ENCODE assay signal across 8 cellular contexts in the genomic region with DNA sequence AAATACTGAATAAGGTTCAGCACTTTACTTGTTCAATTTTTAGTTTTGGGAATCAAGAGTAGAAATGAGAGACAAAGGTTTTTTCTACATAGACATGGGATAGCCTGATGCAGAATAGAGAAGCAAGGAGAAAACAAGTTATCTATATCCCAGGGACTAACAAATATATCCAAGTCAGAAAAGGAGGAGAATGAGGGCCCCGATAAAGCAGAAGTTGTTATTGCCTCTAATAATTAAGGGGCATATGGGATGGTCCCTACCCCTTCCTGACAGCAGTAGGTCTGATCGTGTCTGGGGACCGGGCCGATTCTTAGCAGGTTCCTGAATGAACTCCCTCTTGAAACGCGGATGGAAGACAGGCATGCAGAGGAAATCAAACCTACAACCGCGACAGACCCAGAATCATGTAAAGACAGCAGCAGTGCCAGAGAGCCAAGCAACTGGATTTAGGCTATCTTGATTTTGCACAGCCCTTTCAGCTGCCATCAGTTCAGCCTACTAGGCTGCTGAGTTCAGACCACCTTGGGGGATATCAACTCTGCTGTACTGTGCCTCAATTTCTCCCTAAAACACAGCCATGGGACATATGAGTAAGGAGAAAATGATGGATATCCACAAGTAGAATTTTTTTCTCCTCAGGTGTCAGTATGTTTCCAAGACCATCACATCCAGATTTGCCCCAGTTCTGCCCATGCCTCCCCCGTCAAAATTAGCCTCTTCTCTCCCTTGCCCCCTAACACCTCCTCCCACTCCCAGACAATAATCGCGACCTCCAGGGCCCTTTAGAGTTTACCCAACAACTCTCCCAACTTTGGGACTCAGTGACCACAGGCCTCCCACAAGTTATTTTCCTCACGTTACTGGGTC. TPM values are rescaled to one million over a fixed set of nuclear protein-coding genes. Genes with fewer than 3 reads are reported as not detected.
A peak's percentile ranks its signal among the peaks of the same experiment; 100 is the strongest.
DNase-seq lines count a peak whose midpoint lies in the region; ATAC-seq and TF ChIP-seq lines count a peak whose summit lies in the region.

No MANE protein-coding gene starts in this region.

- no peak for ATAC-seq in HCT116
- no peak for ATAC-seq in lung (ENCODE audit: insufficient read depth, low FRiP score)

- CTCF ChIA-PET in A673 (lab: Charles Lee) (interaction anchor here (1.3 to 2.1 kb wide), 5 partner anchors 56 to 140 kb away, joined by 3 to 10 read pairs (median 6); no protein-coding TSS in a partner anchor), HCT116 (lab: Charles Lee) (interaction anchor here (0.9 to 2.4 kb wide), 11 partner anchors 9 to 166 kb away, joined by 3 to 20 read pairs (median 10); partner anchors contain the start of genes ACIN1, C14orf119, CDH24 and RBM23), MCF 10A (lab: Yijun Ruan, JAX) (interaction anchor here (0.5 to 3.5 kb wide), 21 partner anchors 9 to 364 kb away, joined by 3 to 25 read pairs (median 6); partner anchors contain the start of genes AJUBA, HAUS4 and RBM23)

- H3K4me1 ChIP-seq in A673 (ENCODE audit: insufficient read depth, low read length, poor library complexity, severe bottlenecking), result peaks cover 24% of the 10 kb centered on the region
- H3K4me1 ChIP-seq in HCT116 (ENCODE audit: control insufficient read depth in 1 of 2, insufficient read depth in 2 of 2, low read length in 2 of 2), result peaks cover 31 to 61% of the 10 kb centered on the region in 2 experiments
- peaks cover 3% of the 10 kb centered on the region in 2 donors for H3K4me1 ChIP-seq in lung (ENCODE audit: control insufficient read depth in 2 of 2, insufficient read depth in 2 of 2, low read length in 2 of 2)

- H3K27me3 Mint-ChIP-seq in MCF 10A (ENCODE audit: insufficient read depth, unreplicated experiment) (no peaks in the 10 kb centered on the region), type B pancreatic cell (no peaks in the 10 kb centered on the region)

- H3K27ac ChIP-seq in A673 (ENCODE audit: low read depth, low read length, poor library complexity, severe bottlenecking) (peak overlapping the region; percentile 87), HCT116 (ENCODE audit: low read depth, low read length) (peak overlapping the region; percentile 83), lung (ENCODE audit: low read depth in 1 of 2, low read length in 1 of 2) (peak overlapping the region; percentile 90 to 91)

- no peaks in the 10 kb centered on the region for H3K9me2 ChIP-seq in HCT116 (ENCODE audit: insufficient read depth)

- 7 to 9% methylated on average over 12 of the region's 12 CpGs for WGBS in lung, 2 donors

- peaks cover 15% of the 10 kb centered on the region for H3K4me1 Mint-ChIP-seq in MCF 10A (ENCODE audit: insufficient read depth, unreplicated experiment)
- peaks cover 19% of the 10 kb centered on the region for H3K4me1 Mint-ChIP-seq in type B pancreatic cell (ENCODE audit: unreplicated experiment)

- H3K9me3 ChIP-seq in A673 (ENCODE audit: low read depth, low read length, poor library complexity, severe bottlenecking) (no peaks in the 10 kb centered on the region), HCT116 (ENCODE audit: control insufficient read depth in 1 of 2, insufficient read depth in 1 of 2, low read depth in 1 of 2, low read length in 2 of 2) (no peaks in the 10 kb centered on the region), lung (ENCODE audit: control insufficient read depth in 2 of 2, insufficient read depth in 1 of 2, low read length in 1 of 2) (no peaks in the 10 kb centered on the region)

- H4K20me1 ChIP-seq in HCT116 (ENCODE audit: insufficient read depth), result no peaks in the 10 kb centered on the region

- intact Hi-C loops in A673 (cut with micrococcal nuclease; ENCODE audit: unreplicated experiment) (loop anchor here (5.0 kb wide), 1 partner anchor 54 kb away; the partner anchor contains the start of gene AJUBA), HCT116 (cut with micrococcal nuclease) (no loop called here), MCF 10A (cut with micrococcal nuclease) (loop anchor here (1.0 to 2.0 kb wide), 3 partner anchors 29 to 130 kb away; partner anchors contain the start of gene HAUS4)

- peaks cover 45% of the 10 kb centered on the region for H3K36me3 Mint-ChIP-seq in MCF 10A (ENCODE audit: insufficient read depth, unreplicated experiment)
- peaks cover 20% of the 10 kb centered on the region for H3K36me3 Mint-ChIP-seq in type B pancreatic cell

- no peak overlapping the region for H2AFZ ChIP-seq in HCT116 (ENCODE audit: low read depth, low read length, poor library complexity, severe bottlenecking)

- no peak overlapping the region for H3K4me3 Mint-ChIP-seq in MCF 10A (ENCODE audit: unreplicated experiment)
- no peak overlapping the region for H3K4me3 Mint-ChIP-seq in type B pancreatic cell

- DNase-seq in A673 (ENCODE audit: low spot score) (no peak), HCT116 (ENCODE audit: low read depth, low spot score) (no peak), MCF 10A (ENCODE audit: unreplicated experiment) (no peak), lung (ENCODE audit: low spot score) (no peak), islet precursor cell (no peak), type B pancreatic cell (ENCODE audit: extremely low spot score, unreplicated experiment) (no peak), kidney glomerular epithelial cell (lab: John Stamatoyannopoulos, UW) (no peak), NOMO-1 (lab: John Stamatoyannopoulos, UW; ENCODE audit: unreplicated experiment in 2 of 2) (no peak)

- TF ChIP-seq POLR2A in HCT116 (IDR thresholded peaks at IDR 0.05; ENCODE audit: borderline replicate concordance, extremely low read depth, insufficient read depth, insufficient read length), result no peak

- no peak for TF ChIP-seq RAD21 in HCT116 (IDR thresholded peaks at IDR 0.05; ENCODE audit: low read depth)

- H3K27ac Mint-ChIP-seq in MCF 10A (ENCODE audit: low read depth, unreplicated experiment), result no peak overlapping the region
- no peak overlapping the region for H3K27ac Mint-ChIP-seq in type B pancreatic cell

- H3K79me2 ChIP-seq in HCT116 (ENCODE audit: insufficient read depth, low read length), result peaks cover 44% of the 10 kb centered on the region

- peaks cover 37% of the 10 kb centered on the region for H3K36me3 ChIP-seq in A673 (ENCODE audit: insufficient read depth, low read length, poor library complexity, severe bottlenecking)
- H3K36me3 ChIP-seq in HCT116 (ENCODE audit: control insufficient read depth in 1 of 2, insufficient read depth in 2 of 2, low read length in 2 of 2), result peaks cover 25 to 35% of the 10 kb centered on the region in 2 experiments
- peaks cover 17 to 20% of the 10 kb centered on the region in 2 donors for H3K36me3 ChIP-seq in lung (ENCODE audit: control insufficient read depth in 2 of 2, insufficient read depth in 2 of 2, low read length in 2 of 2)

- H3K9ac ChIP-seq in HCT116 (ENCODE audit: low read length), result peak overlapping the region; percentile 90

- BruUV-seq in A673 (replicated peaks; lab: Mats Ljungman, UMichigan), result TSS peak; percentile 58
- BruUV-seq in HCT116 (replicated peaks; lab: Mats Ljungman, UMichigan), result TSS peak; percentile 68
- BruUV-seq in MCF 10A (replicated peaks; lab: Mats Ljungman, UMichigan), result TSS peak; percentile 29

- no peaks in the 10 kb centered on the region for H3K9me3 Mint-ChIP-seq in MCF 10A (ENCODE audit: unreplicated experiment)
- H3K9me3 Mint-ChIP-seq in type B pancreatic cell, result no peaks in the 10 kb centered on the region

- POLR2A ChIA-PET in A673 (lab: Charles Lee; ENCODE audit: low non-redundant PET), result no interaction called here
- POLR2A ChIA-PET in HCT116 (lab: Charles Lee), result interaction anchor here (1.0 to 3.8 kb wide), 4 partner anchors 10 to 78 kb away, joined by 3 to 29 read pairs (median 6); partner anchors contain the start of gene RBM23
- POLR2A ChIA-PET in MCF 10A (lab: Yijun Ruan, JAX), result interaction anchor here (0.8 to 5.8 kb wide), 35 partner anchors 10 to 378 kb away, joined by 3 to 90 read pairs (median 6); partner anchors contain the start of genes ACIN1, AJUBA, C14orf119 and CDH24

- H3K4me3 ChIP-seq in A673 (ENCODE audit: low read depth, low read length, poor library complexity, severe bottlenecking) (peak overlapping the region; percentile 88), HCT116 (replicated peaks in 1 of 2; ENCODE audit: low read depth in 1 of 2, low read length in 2 of 2) (peak overlapping the region; percentile 75 to 96), lung (peak overlapping the region; percentile 87)

- TF ChIP-seq CTCF in A673 (conservative IDR thresholded peaks at IDR 0.05; ENCODE audit: low read depth, low read length), result no peak
- TF ChIP-seq CTCF in HCT116 (IDR thresholded peaks at IDR 0.05 in 2 of 3, conservative IDR thresholded peaks at IDR 0.05 in 1 of 3; ENCODE audit: borderline replicate concordance in 1 of 3, insufficient read depth in 1 of 3, low read depth in 2 of 3, low read length in 2 of 3), result no peak
- TF ChIP-seq CTCF in MCF 10A (IDR thresholded peaks at IDR 0.05; ENCODE audit: unreplicated experiment), result no peak
- no peak for TF ChIP-seq CTCF in lung (IDR thresholded peaks at IDR 0.05; ENCODE audit: control extremely low read depth, extremely low read depth)
- no peak for TF ChIP-seq CTCF in type B pancreatic cell (conservative IDR thresholded peaks at IDR 0.05)

- no peaks in the 10 kb centered on the region for H3K27me3 ChIP-seq in A673 (replicated peaks; ENCODE audit: insufficient read depth, low read depth, low read length, poor library complexity)
- H3K27me3 ChIP-seq in HCT116 (ENCODE audit: insufficient read depth, low read length), result no peaks in the 10 kb centered on the region
- H3K27me3 ChIP-seq in lung (ENCODE audit: control insufficient read depth, insufficient read depth), result no peaks in the 10 kb centered on the region

- RAD21 ChIA-PET in HCT116 (lab: Charles Lee; ENCODE audit: low non-redundant PET in 1 of 2, low total read pairs in 2 of 2, uncharacterized antibody in 2 of 2, unreplicated experiment in 2 of 2), result no interaction called here

- H3K4me2 ChIP-seq in HCT116 (ENCODE audit: low read length), result peak overlapping the region; percentile 87

RNA-seq across cellular contexts. Expression of gene PRMT5, which starts 0.7 kb away (rescaled TPM):
- total RNA-seq in A673 (2021) (244 and 273 TPM in 2 replicates), HCT116 (2021; ENCODE audit: unreplicated experiment) (186 TPM), MCF 10A (2022) (175 and 201 TPM in 2 replicates), lung (10 to 100 TPM; 45.6 to 54.7 TPM), type B pancreatic cell (ENCODE audit: low replicate concordance) (78.0 and 134 TPM in 2 replicates)
- 204 TPM in 2 replicates for polyA plus RNA-seq in HCT116 (2012)
- polyA plus RNA-seq in lung, result 10 to 100 TPM; 19.2 to 56.5 TPM

RNA-seq across cellular contexts. Expression of gene RBM23, which starts 9.5 kb away (rescaled TPM):
- total RNA-seq in A673 (2021) (105 and 118 TPM in 2 replicates), HCT116 (2021; ENCODE audit: unreplicated experiment) (67.2 TPM), MCF 10A (2022) (57.6 and 60.6 TPM in 2 replicates), lung (100 to 1,000 TPM in 1 of 2 donors, 10 to 100 TPM in 1; 85.3 to 104 TPM), type B pancreatic cell (ENCODE audit: low replicate concordance) (91.5 and 102 TPM in 2 replicates)
- polyA plus RNA-seq in HCT116 (2012), result 51.0 and 54.9 TPM in 2 replicates
- 10 to 100 TPM; 27.7 to 58.1 TPM for polyA plus RNA-seq in lung

RNA-seq across cellular contexts. Expression of gene HAUS4, which starts 28.4 kb away (rescaled TPM):
- total RNA-seq in A673 (2021) (62.7 and 73.9 TPM in 2 replicates), HCT116 (2021; ENCODE audit: unreplicated experiment) (48.7 TPM), MCF 10A (2022) (39.0 and 44.4 TPM in 2 replicates), lung (10 to 100 TPM; 47.2 to 49.0 TPM), type B pancreatic cell (ENCODE audit: low replicate concordance) (17.3 and 40.7 TPM in 2 replicates)
- 45.1 and 57.4 TPM in 2 replicates for polyA plus RNA-seq in HCT116 (2012)
- polyA plus RNA-seq in lung, result 10 to 100 TPM; 28.3 to 45.5 TPM

RNA-seq across cellular contexts. Expression of gene REM2, which starts 45.4 kb away (rescaled TPM):
- 0.15 TPM in 1 of 2 replicates, not detected in the other for total RNA-seq in A673 (2021)
- total RNA-seq in HCT116 (2021; ENCODE audit: unreplicated experiment), result 0.47 TPM
- polyA plus RNA-seq in HCT116 (2012), result 0.52 and 0.59 TPM in 2 replicates
- 0.26 and 0.47 TPM in 2 replicates for total RNA-seq in MCF 10A (2022)
- under 1 TPM in 1 of 2 donors, not detected in 1; 0.92 TPM for total RNA-seq in lung
- polyA plus RNA-seq in lung, result under 1 TPM; 0.88 to 0.98 TPM
- total RNA-seq in type B pancreatic cell (ENCODE audit: low replicate concordance), result 1.4 and 2.0 TPM in 2 replicates

RNA-seq across cellular contexts. Expression of gene AJUBA, which starts 53.9 kb away (rescaled TPM):
- total RNA-seq in A673 (2021) (37.6 and 43.6 TPM in 2 replicates), HCT116 (2021; ENCODE audit: unreplicated experiment) (39.7 TPM), MCF 10A (2022) (82.1 and 138 TPM in 2 replicates), lung (10 to 100 TPM; 33.8 to 34.2 TPM), type B pancreatic cell (ENCODE audit: low replicate concordance) (42.8 and 56.1 TPM in 2 replicates)
- 25.0 and 33.9 TPM in 2 replicates for polyA plus RNA-seq in HCT116 (2012)
- 10 to 100 TPM in 1 of 2 donors, 1 to 10 TPM in 1; 7.2 to 23.7 TPM for polyA plus RNA-seq in lung
